Comparison of ENCODE assay signal across 1 cellular context in the genomic region with DNA sequence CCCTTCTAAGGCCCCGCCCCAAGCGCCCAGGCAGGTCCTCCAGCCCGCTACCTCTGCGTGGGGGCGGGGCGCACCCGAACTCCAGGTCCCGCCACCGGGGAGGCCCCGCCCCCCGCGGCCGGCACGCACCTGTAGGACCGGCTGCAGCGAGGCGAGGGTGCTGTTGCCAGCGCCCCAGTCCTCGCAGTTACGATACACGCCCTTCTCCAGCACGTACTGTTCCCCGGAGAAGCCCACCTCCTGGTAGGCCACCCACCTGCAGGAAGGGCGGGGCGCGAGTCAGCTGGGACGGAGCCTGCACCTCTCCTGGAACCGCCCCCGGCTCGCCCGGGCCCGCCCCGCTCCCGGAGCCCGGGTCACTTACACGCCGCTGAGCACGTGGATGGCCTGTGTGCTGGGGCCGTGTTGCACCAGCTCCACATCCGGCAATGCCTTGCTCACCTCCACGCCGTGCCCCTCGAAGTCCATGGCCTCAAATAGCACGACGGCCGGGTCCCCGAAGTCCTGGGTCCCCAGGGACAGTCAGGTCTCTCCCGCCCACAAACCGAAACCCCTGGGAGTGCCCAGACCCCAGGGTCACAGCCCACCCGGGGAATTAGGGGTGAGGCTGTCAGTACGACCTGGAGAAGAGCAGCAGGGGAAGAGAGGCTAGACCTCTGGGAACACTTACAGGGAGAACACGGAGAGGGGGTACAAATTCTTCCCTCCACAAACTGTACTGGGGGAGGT.
TF ChIP-seq lines count a peak whose summit lies in the region.

No MANE protein-coding gene starts in this region.

TF ChIP-seq in HEK293, 187 proteins besides CTCF, POLR2A, EP300 and RAD21 (continued from another document):
- TF ChIP-seq, protein P1, sequence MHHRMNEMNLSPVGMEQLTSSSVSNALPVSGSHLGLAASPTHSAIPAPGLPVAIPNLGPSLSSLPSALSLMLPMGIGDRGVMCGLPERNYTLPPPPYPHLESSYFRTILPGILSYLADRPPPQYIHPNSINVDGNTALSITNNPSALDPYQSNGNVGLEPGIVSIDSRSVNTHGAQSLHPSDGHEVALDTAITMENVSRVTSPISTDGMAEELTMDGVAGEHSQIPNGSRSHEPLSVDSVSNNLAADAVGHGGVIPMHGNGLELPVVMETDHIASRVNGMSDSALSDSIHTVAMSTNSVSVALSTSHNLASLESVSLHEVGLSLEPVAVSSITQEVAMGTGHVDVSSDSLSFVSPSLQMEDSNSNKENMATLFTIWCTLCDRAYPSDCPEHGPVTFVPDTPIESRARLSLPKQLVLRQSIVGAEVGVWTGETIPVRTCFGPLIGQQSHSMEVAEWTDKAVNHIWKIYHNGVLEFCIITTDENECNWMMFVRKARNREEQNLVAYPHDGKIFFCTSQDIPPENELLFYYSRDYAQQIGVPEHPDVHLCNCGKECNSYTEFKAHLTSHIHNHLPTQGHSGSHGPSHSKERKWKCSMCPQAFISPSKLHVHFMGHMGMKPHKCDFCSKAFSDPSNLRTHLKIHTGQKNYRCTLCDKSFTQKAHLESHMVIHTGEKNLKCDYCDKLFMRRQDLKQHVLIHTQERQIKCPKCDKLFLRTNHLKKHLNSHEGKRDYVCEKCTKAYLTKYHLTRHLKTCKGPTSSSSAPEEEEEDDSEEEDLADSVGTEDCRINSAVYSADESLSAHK (tag by site-specific recombination; IDR thresholded peaks at IDR 0.05), result 0 out of 2 replicates have a peak, but pooled peaks have one; percentile 14
- TF ChIP-seq HIC1 (tag by site-specific recombination; IDR thresholded peaks at IDR 0.05) (no peak), ZNF585B (tag by site-specific recombination; IDR thresholded peaks at IDR 0.05) (no peak), ZNF423 (tag by site-specific recombination; IDR thresholded peaks at IDR 0.05) (peak; percentile 60; the same call in 1 of the 2 replicates), PRDM10 (tag by site-specific recombination; IDR thresholded peaks at IDR 0.05) (no peak), KLF16 (tag by site-specific recombination; IDR thresholded peaks at IDR 0.05) (peak; percentile 73; the same call in 1 of the 2 replicates), ZBTB10 (tag by site-specific recombination; IDR thresholded peaks at IDR 0.05) (peak; percentile 47; the same call in 1 of the 2 replicates), ZNF610 (tag by site-specific recombination; IDR thresholded peaks at IDR 0.05; ENCODE audit: borderline replicate concordance) (no peak), ZNF112 (tag by site-specific recombination; IDR thresholded peaks at IDR 0.05) (no peak), KLF8 (tag by site-specific recombination; IDR thresholded peaks at IDR 0.05) (peak; percentile 34; the same call in 1 of the 2 replicates), ZNF335 (tag by site-specific recombination; conservative IDR thresholded peaks at IDR 0.05) (peak; percentile 81), ZNF24 (tag by site-specific recombination; IDR thresholded peaks at IDR 0.05) (peak; percentile 41; the same call in 1 of the 2 replicates), SCRT2 (tag by site-specific recombination; IDR thresholded peaks at IDR 0.05) (peak; percentile 99), ZNF692 (tag by site-specific recombination; IDR thresholded peaks at IDR 0.05) (peak; percentile 90), PATZ1 (tag by site-specific recombination; IDR thresholded peaks at IDR 0.05) (peak; percentile 80), GLI2 (tag by site-specific recombination; IDR thresholded peaks at IDR 0.05; ENCODE audit: borderline replicate concordance, low read depth) (no peak), ZNF501 (tag by site-specific recombination; IDR thresholded peaks at IDR 0.05) (peak; percentile 48; the same call in 1 of the 2 replicates), ZBTB48 (tag by site-specific recombination; IDR thresholded peaks at IDR 0.05) (no peak), ZEB2 (tag by site-specific recombination; IDR thresholded peaks at IDR 0.05) (peak; percentile 68; the same call in 1 of the 2 replicates), KLF9 (tag by site-specific recombination; IDR thresholded peaks at IDR 0.05; ENCODE audit: low read depth) (peak; percentile 98), GLIS1 (tag by site-specific recombination; IDR thresholded peaks at IDR 0.05) (peak; percentile 75), ZIC2 (tag by site-specific recombination; IDR thresholded peaks at IDR 0.05) (0 out of 2 replicates have a peak, but pooled peaks have one; percentile 27), ZBTB20 (tag by site-specific recombination; IDR thresholded peaks at IDR 0.05) (peak; percentile 51), KLF10 (tag by site-specific recombination; IDR thresholded peaks at IDR 0.05) (peak; percentile 85), SP3 (tag by site-specific recombination; IDR thresholded peaks at IDR 0.05) (peak; percentile 86), ZNF561 (tag by site-specific recombination; IDR thresholded peaks at IDR 0.05; ENCODE audit: borderline replicate concordance) (peak; percentile 62; the same call in 1 of the 2 replicates), SETDB1 (IDR thresholded peaks at IDR 0.05; ENCODE audit: insufficient read length, low read length) (peak; percentile 21), KLF1 (tag by site-specific recombination; IDR thresholded peaks at IDR 0.05) (peak; percentile 97), SP7 (tag by site-specific recombination; IDR thresholded peaks at IDR 0.05) (no peak), SCRT1 (tag by site-specific recombination; IDR thresholded peaks at IDR 0.05; ENCODE audit: borderline replicate concordance) (peak; percentile 81), GLIS2 (tag by site-specific recombination; IDR thresholded peaks at IDR 0.05) (peak; percentile 99), ZFHX2 (tag by site-specific recombination; conservative IDR thresholded peaks at IDR 0.05) (peak; percentile 71)
- TF ChIP-seq, protein P2, sequence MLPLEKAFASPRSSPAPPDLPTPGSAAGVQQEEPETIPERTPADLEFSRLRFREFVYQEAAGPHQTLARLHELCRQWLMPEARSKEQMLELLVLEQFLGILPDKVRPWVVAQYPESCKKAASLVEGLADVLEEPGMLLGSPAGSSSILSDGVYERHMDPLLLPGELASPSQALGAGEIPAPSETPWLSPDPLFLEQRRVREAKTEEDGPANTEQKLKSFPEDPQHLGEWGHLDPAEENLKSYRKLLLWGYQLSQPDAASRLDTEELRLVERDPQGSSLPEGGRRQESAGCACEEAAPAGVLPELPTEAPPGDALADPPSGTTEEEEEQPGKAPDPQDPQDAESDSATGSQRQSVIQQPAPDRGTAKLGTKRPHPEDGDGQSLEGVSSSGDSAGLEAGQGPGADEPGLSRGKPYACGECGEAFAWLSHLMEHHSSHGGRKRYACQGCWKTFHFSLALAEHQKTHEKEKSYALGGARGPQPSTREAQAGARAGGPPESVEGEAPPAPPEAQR (tag by site-specific recombination; IDR thresholded peaks at IDR 0.05), result no peak
- TF ChIP-seq, protein P3, sequence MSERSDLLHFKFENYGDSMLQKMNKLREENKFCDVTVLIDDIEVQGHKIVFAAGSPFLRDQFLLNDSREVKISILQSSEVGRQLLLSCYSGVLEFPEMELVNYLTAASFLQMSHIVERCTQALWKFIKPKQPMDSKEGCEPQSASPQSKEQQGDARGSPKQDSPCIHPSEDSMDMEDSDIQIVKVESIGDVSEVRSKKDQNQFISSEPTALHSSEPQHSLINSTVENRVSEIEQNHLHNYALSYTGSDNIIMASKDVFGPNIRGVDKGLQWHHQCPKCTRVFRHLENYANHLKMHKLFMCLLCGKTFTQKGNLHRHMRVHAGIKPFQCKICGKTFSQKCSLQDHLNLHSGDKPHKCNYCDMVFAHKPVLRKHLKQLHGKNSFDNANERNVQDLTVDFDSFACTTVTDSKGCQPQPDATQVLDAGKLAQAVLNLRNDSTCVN (tag by site-specific recombination; optimal IDR thresholded peaks at IDR 0.05), result peak; percentile 61
TF ChIP-seq in HEK293: peak in this region for 30.
